28 cellular contexts compared by ENCODE assay signal in genomic region chrX:108156082-108156481, GRCh38.
"Had no signal": no experiment of that assay in that cellular context is flagged by ENCODE, and none has a peak within 500 bp of the region (broad histone marks: within the 10 kb centered on the region; RNA-seq: fewer than 3 reads in every experiment).

No MANE protein-coding gene starts in this region.

- H3K36me3 ChIP-seq: prostate gland, upper lobe of right lung had no signal

- H3K9me3 Mint-ChIP-seq: immature natural killer cell; naive thymus-derived CD8-positive, alpha-beta T cell; nephron; stimulated activated naive B cell treated with anti-CD40 and anti-IgM and Interleukin-4, amounts not matched to agents 10 μg/mL and 1 μg/mL and 100 μg/mL, for 72 hours had no signal

- H3K27me3 Mint-ChIP-seq: naive thymus-derived CD8-positive, alpha-beta T cell; stimulated activated naive B cell treated with anti-CD40 and anti-IgM and Interleukin-4, amounts not matched to agents 10 μg/mL and 1 μg/mL and 100 μg/mL, for 72 hours had no signal

- ATAC-seq: left colon; left lung; lower lobe of right lung; naive thymus-derived CD8-positive, alpha-beta T cell; pancreas; right cardiac atrium; sciatic nerve; stimulated activated naive B cell treated with anti-CD40 and anti-IgM and Interleukin-4, amounts not matched to agents 10 μg/mL and 1 μg/mL and 100 μg/mL, for 72 hours; stimulated activated naive CD8-positive, alpha-beta T cell treated with anti-CD3 and anti-CD28 coated beads, Interleukin-15, Interleukin-2, amounts not matched to agents 100 U/mL and 50 U/mL, for 24 hours; upper lobe of right lung had no signal

- H3K4me1 ChIP-seq: left lung, lower lobe of right lung, pancreas, prostate gland, stomach, testis, tibial artery, upper lobe of right lung had no signal

- H3K4me3 ChIP-seq: left lung, lower lobe of right lung, pancreas, prostate gland, skin epidermis, stomach, testis, tibial artery, upper lobe of right lung had no signal

- H3K4me1 Mint-ChIP-seq: immature natural killer cell; naive thymus-derived CD8-positive, alpha-beta T cell; nephron; stimulated activated naive B cell treated with anti-CD40 and anti-IgM and Interleukin-4, amounts not matched to agents 10 μg/mL and 1 μg/mL and 100 μg/mL, for 72 hours had no signal

- H3K4me3 Mint-ChIP-seq: immature natural killer cell; naive thymus-derived CD8-positive, alpha-beta T cell; nephron; stimulated activated naive B cell treated with anti-CD40 and anti-IgM and Interleukin-4, amounts not matched to agents 10 μg/mL and 1 μg/mL and 100 μg/mL, for 72 hours had no signal

- H3K27me3 ChIP-seq: left lung, pancreas, testis, tibial artery, upper lobe of right lung had no signal

- DNase-seq: hypothalamus; immature natural killer cell; kidney; left colon; left lung; lower lobe of right lung; mammary epithelial cell; mesenchymal stem cell; naive thymus-derived CD8-positive, alpha-beta T cell; pancreas; posterior cingulate gyrus; retina; right cardiac atrium; stimulated activated CD4-positive, alpha-beta T cell treated with anti-CD3 and anti-CD28 coated beads, Interleukin-12 subunit alpha, Interleukin-12 subunit beta, amount 100 ng/mL, for 4 hours; stimulated activated CD4-positive, alpha-beta T cell treated with anti-CD3 and anti-CD28 coated beads, Interleukin-15, amount 100 ng/mL, for 24 hours; stimulated activated CD4-positive, alpha-beta T cell treated with anti-CD3 and anti-CD28 coated beads, Interleukin-2, amount 100 ng/mL, for 24 hours; stimulated activated CD4-positive, alpha-beta T cell treated with anti-CD3 and anti-CD28 coated beads, Interleukin-4, amount 100 ng/mL, for 1 hour; stimulated activated naive B cell treated with anti-CD40 and anti-IgM and Interleukin-4, amounts not matched to agents 10 μg/mL and 1 μg/mL and 100 μg/mL, for 72 hours; stimulated activated naive CD8-positive, alpha-beta T cell treated with anti-CD3 and anti-CD28 coated beads, Interleukin-15, Interleukin-2, amounts not matched to agents 100 U/mL and 50 U/mL, for 24 hours; stomach; testis; tibial artery; trophoblast cell; upper lobe of right lung had no signal

- H3K27ac Mint-ChIP-seq: immature natural killer cell; naive thymus-derived CD8-positive, alpha-beta T cell; nephron; stimulated activated naive B cell treated with anti-CD40 and anti-IgM and Interleukin-4, amounts not matched to agents 10 μg/mL and 1 μg/mL and 100 μg/mL, for 72 hours had no signal

- H3K27ac ChIP-seq: left lung, lower lobe of right lung, pancreas, prostate gland, skin epidermis, stomach, testis, tibial artery, upper lobe of right lung had no signal

- H3K9me3 ChIP-seq: left lung, lower lobe of right lung, pancreas, prostate gland, stomach, testis, tibial artery, upper lobe of right lung had no signal
